ENCODE assay signal across 2 cellular contexts in the genomic region with DNA sequence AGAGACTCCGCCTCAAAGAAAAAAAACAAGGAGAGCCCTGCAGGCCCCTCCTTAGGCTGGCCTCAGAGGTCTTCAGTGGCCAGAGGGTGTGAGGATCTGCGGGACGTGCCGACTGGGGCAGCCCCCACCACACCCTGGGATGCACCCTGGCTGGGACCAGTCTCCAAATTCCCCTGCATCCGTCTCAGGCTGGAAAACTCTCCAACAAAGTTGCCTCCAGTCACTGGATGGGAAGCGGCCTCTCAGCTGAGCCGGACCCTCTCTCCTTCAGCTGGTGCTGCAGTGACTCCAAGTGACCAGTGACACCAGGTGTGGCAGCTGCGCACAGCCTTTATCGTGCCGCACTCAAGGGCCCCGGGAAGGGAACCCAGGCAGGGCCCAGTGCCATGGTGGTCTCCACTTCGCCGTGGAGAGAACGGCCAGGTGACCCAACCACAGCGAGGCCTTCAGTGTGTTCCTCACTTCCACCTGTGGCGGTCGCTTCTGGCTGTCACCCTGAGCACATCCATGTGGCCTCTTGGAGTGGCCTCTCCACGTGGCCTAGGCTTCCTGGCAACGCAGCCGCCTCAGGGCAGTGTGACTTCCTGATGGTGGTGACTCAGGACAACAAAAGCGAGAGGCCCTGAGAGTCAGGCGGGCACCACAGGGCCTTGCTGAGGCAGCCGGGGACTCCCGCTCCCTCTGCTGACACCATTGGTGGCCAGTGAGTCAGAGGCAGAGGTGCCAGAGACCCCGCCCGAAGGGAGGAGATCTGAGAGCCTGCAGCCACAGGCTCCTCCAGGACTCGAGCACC.
A peak's percentile ranks its signal among the peaks of the same experiment; 100 is the strongest.
TF ChIP-seq lines count a peak whose summit lies in the region.

No MANE protein-coding gene starts in this region.

TF ChIP-seq in A549, 52 proteins besides CTCF, POLR2A, EP300 and RAD21:
- TF ChIP-seq HOXB13 (CRISPR knock-in tag; IDR thresholded peaks at IDR 0.05; ENCODE audit: low read depth) (0 out of 2 replicates have a peak, but pooled peaks have one; percentile 23), HMGXB4 (CRISPR knock-in tag; IDR thresholded peaks at IDR 0.05; ENCODE audit: borderline replicate concordance) (no peak), RFX5 (IDR thresholded peaks at IDR 0.05) (no peak), HEYL (CRISPR knock-in tag; IDR thresholded peaks at IDR 0.05) (no peak), FOSL2 (IDR thresholded peaks at IDR 0.05) (no peak), FOSL2 (CRISPR knock-in tag; IDR thresholded peaks at IDR 0.05) (peak; percentile 64), EHF (CRISPR knock-in tag; IDR thresholded peaks at IDR 0.05) (no peak), ZNF302 (CRISPR knock-in tag; IDR thresholded peaks at IDR 0.05) (no peak), CBX2 (IDR thresholded peaks at IDR 0.05; ENCODE audit: borderline replicate concordance, low read depth) (no peak), CEBPB (IDR thresholded peaks at IDR 0.05) (no peak), MAX (IDR thresholded peaks at IDR 0.05) (peak; percentile 92), CHD2 (IDR thresholded peaks at IDR 0.05; ENCODE audit: low read length, partially characterized antibody) (no peak), NFE2L2 (conservative IDR thresholded peaks at IDR 0.05; ENCODE audit: low read length) (no peak)
- TF ChIP-seq, protein P1, sequence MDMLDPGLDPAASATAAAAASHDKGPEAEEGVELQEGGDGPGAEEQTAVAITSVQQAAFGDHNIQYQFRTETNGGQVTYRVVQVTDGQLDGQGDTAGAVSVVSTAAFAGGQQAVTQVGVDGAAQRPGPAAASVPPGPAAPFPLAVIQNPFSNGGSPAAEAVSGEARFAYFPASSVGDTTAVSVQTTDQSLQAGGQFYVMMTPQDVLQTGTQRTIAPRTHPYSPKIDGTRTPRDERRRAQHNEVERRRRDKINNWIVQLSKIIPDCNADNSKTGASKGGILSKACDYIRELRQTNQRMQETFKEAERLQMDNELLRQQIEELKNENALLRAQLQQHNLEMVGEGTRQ (IDR thresholded peaks at IDR 0.05): peak; percentile 48; the same call in 1 of the 2 replicates
- TF ChIP-seq, protein P2, sequence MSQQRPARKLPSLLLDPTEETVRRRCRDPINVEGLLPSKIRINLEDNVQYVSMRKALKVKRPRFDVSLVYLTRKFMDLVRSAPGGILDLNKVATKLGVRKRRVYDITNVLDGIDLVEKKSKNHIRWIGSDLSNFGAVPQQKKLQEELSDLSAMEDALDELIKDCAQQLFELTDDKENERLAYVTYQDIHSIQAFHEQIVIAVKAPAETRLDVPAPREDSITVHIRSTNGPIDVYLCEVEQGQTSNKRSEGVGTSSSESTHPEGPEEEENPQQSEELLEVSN (IDR thresholded peaks at IDR 0.05; ENCODE audit: borderline replicate concordance, low read depth): peak; percentile 74

TF ChIP-seq in GM23338, 12 proteins besides CTCF, POLR2A, EP300 and RAD21:
- TF ChIP-seq NANOG (IDR thresholded peaks at IDR 0.05; ENCODE audit: borderline replicate concordance) (no peak), EZH2phosphoT487 (IDR thresholded peaks at IDR 0.05; ENCODE audit: unreplicated experiment) (no peak), STAT1 (IDR thresholded peaks at IDR 0.05; ENCODE audit: unreplicated experiment) (no peak), ZNF114 (CRISPR knock-in tag; IDR thresholded peaks at IDR 0.05) (no peak), EZH2 (IDR thresholded peaks at IDR 0.05; ENCODE audit: low read depth, unreplicated experiment) (no peak), ZNF462 (CRISPR knock-in tag; IDR thresholded peaks at IDR 0.05) (no peak), ZNF331 (CRISPR knock-in tag; IDR thresholded peaks at IDR 0.05; ENCODE audit: low read depth) (no peak), ETS1 (IDR thresholded peaks at IDR 0.05) (no peak), POLR2AphosphoS5 (IDR thresholded peaks at IDR 0.05; ENCODE audit: low read depth) (no peak), JUNB (IDR thresholded peaks at IDR 0.05; ENCODE audit: unreplicated experiment) (no peak)
